ENCODE assay signal across 20 cellular contexts in genomic region chr12:122245553-122245952, GRCh38. TPM values are rescaled to one million over a fixed set of nuclear protein-coding genes. Genes with fewer than 3 reads are reported as not detected.
DNase-seq lines count a peak whose midpoint lies in the region; ATAC-seq lines count a peak whose summit lies in the region.
"Had no signal": no experiment of that assay in that cellular context is flagged by ENCODE, and none has a peak within 500 bp of the region (broad histone marks: within the 10 kb centered on the region; RNA-seq: fewer than 3 reads in every experiment).

No MANE protein-coding gene starts in this region.

- H3K36me3 Mint-ChIP-seq in T-helper 1 cell treated with Interleukin-12 subunit alpha and Interleukin-12 subunit beta and Interleukin-4 antibody, amounts not matched to agents 30 μg/mL and 1 μg/mL, for 36 hours (ENCODE audit: low read depth), result peaks cover 20% of the 10 kb centered on the region
- H3K36me3 Mint-ChIP-seq in stimulated activated naive CD8-positive, alpha-beta T cell treated with anti-CD3 and anti-CD28 coated beads, Interleukin-15, Interleukin-2, amounts not matched to agents 100 ng/mL and 50 ng/mL, for 24 hours (ENCODE audit: low read depth), result peaks cover 32% of the 10 kb centered on the region
- H3K36me3 Mint-ChIP-seq in activated T-helper 2 cell treated with anti-CD3 and anti-CD28 coated beads, Interferon-gamma antibody, Interleukin-2, Interleukin-4, amounts not matched to agents 10 μg/mL and 5 μg/mL and 100 μg/mL, durations not matched to agents 14 hours and 24 hours and 36 hours (ENCODE audit: low read depth), result peaks cover 29% of the 10 kb centered on the region

- ATAC-seq in stimulated activated naive CD8-positive, alpha-beta T cell treated with anti-CD3 and anti-CD28 coated beads, Interleukin-15, amount 100 ng/mL, for 72 hours, result no peak
- ATAC-seq: left lobe of liver; sciatic nerve; SK-N-SH treated with all-trans-retinoic acid at 6 μM for 48 hours; stimulated activated naive B cell treated with anti-CD40 and anti-IgM and Interleukin-4, amounts not matched to agents 10 μg/mL and 1 μg/mL and 100 μg/mL, for 72 hours had no signal

- intact Hi-C loops in activated T-helper 2 cell treated with anti-CD3 and anti-CD28 coated beads, Interferon-gamma antibody, Interleukin-2, Interleukin-4, amounts not matched to agents 10 μg/mL and 5 μg/mL and 100 μg/mL, durations not matched to agents 14 hours and 24 hours and 36 hours (cut with micrococcal nuclease), result loop anchor here (2.0 kb wide), 2 partner anchors 19 to 21 kb away; partner anchors contain the start of genes DIABLO and VPS33A

- DNase-seq in T-helper 1 cell, result no peak
- DNase-seq in stimulated activated naive CD8-positive, alpha-beta T cell treated with anti-CD3 and anti-CD28 coated beads, Interleukin-15, amount 100 ng/mL, for 72 hours, result no peak
- no peak for DNase-seq in activated T-helper 2 cell treated with anti-CD3 and anti-CD28 coated beads, Interferon-gamma antibody, Interleukin-2, Interleukin-4, amounts not matched to agents 10 μg/mL and 5 μg/mL and 100 μg/mL, durations not matched to agents 14 hours and 24 hours and 36 hours (ENCODE audit: low spot score)
- DNase-seq in Ammon's horn (ENCODE audit: low spot score), result no peak
- no peak for DNase-seq in NCI-H524 (lab: John Stamatoyannopoulos, UW)
- no peak for DNase-seq in hypothalamus (lab: John Stamatoyannopoulos, UW)
- DNase-seq: cerebellar nuclear complex; hippocampal formation; mesendoderm; NCI-H146; stimulated activated CD4-positive, alpha-beta T cell treated with anti-CD3 and anti-CD28 coated beads, Interleukin-4, amount 100 ng/mL, for 4 hours; stimulated activated naive B cell treated with anti-CD40 and anti-IgM and Interleukin-4, amounts not matched to agents 10 μg/mL and 1 μg/mL and 100 μg/mL, for 72 hours; T-helper 9 cell; testis had no signal

- no peaks in the 10 kb centered on the region for H3K27me3 Mint-ChIP-seq in T-helper 1 cell treated with Interleukin-12 subunit alpha and Interleukin-12 subunit beta and Interleukin-4 antibody, amounts not matched to agents 30 μg/mL and 1 μg/mL, for 36 hours (ENCODE audit: low read depth)
- H3K27me3 Mint-ChIP-seq in stimulated activated naive CD8-positive, alpha-beta T cell treated with anti-CD3 and anti-CD28 coated beads, Interleukin-15, Interleukin-2, amounts not matched to agents 100 ng/mL and 50 ng/mL, for 24 hours, result no peaks in the 10 kb centered on the region
- no peaks in the 10 kb centered on the region for H3K27me3 Mint-ChIP-seq in stimulated activated naive CD8-positive, alpha-beta T cell treated with anti-CD3 and anti-CD28 coated beads, Interleukin-15, amount 100 ng/mL, for 72 hours
- H3K27me3 Mint-ChIP-seq in activated T-helper 2 cell treated with anti-CD3 and anti-CD28 coated beads, Interferon-gamma antibody, Interleukin-2, Interleukin-4, amounts not matched to agents 10 μg/mL and 5 μg/mL and 100 μg/mL, durations not matched to agents 14 hours and 24 hours and 36 hours (ENCODE audit: low read depth), result no peaks in the 10 kb centered on the region
- H3K27me3 Mint-ChIP-seq: stimulated activated naive B cell treated with anti-CD40 and anti-IgM and Interleukin-4, amounts not matched to agents 10 μg/mL and 1 μg/mL and 100 μg/mL, for 72 hours had no signal

- no peaks in the 10 kb centered on the region for H3K9me3 Mint-ChIP-seq in T-helper 1 cell treated with Interleukin-12 subunit alpha and Interleukin-12 subunit beta and Interleukin-4 antibody, amounts not matched to agents 30 μg/mL and 1 μg/mL, for 36 hours
- no peaks in the 10 kb centered on the region for H3K9me3 Mint-ChIP-seq in stimulated activated naive CD8-positive, alpha-beta T cell treated with anti-CD3 and anti-CD28 coated beads, Interleukin-15, Interleukin-2, amounts not matched to agents 100 ng/mL and 50 ng/mL, for 24 hours
- H3K9me3 Mint-ChIP-seq in stimulated activated naive CD8-positive, alpha-beta T cell treated with anti-CD3 and anti-CD28 coated beads, Interleukin-15, amount 100 ng/mL, for 72 hours, result no peaks in the 10 kb centered on the region
- no peaks in the 10 kb centered on the region for H3K9me3 Mint-ChIP-seq in activated T-helper 2 cell treated with anti-CD3 and anti-CD28 coated beads, Interferon-gamma antibody, Interleukin-2, Interleukin-4, amounts not matched to agents 10 μg/mL and 5 μg/mL and 100 μg/mL, durations not matched to agents 14 hours and 24 hours and 36 hours
- H3K9me3 Mint-ChIP-seq: stimulated activated naive B cell treated with anti-CD40 and anti-IgM and Interleukin-4, amounts not matched to agents 10 μg/mL and 1 μg/mL and 100 μg/mL, for 72 hours had no signal

- peak overlapping the region; percentile 44 for H3K4me3 Mint-ChIP-seq in T-helper 1 cell treated with Interleukin-12 subunit alpha and Interleukin-12 subunit beta and Interleukin-4 antibody, amounts not matched to agents 30 μg/mL and 1 μg/mL, for 36 hours
- H3K4me3 Mint-ChIP-seq in stimulated activated naive CD8-positive, alpha-beta T cell treated with anti-CD3 and anti-CD28 coated beads, Interleukin-15, Interleukin-2, amounts not matched to agents 100 ng/mL and 50 ng/mL, for 24 hours, result peak overlapping the region; percentile 24
- no peak overlapping the region for H3K4me3 Mint-ChIP-seq in stimulated activated naive CD8-positive, alpha-beta T cell treated with anti-CD3 and anti-CD28 coated beads, Interleukin-15, amount 100 ng/mL, for 72 hours
- H3K4me3 Mint-ChIP-seq in activated T-helper 2 cell treated with anti-CD3 and anti-CD28 coated beads, Interferon-gamma antibody, Interleukin-2, Interleukin-4, amounts not matched to agents 10 μg/mL and 5 μg/mL and 100 μg/mL, durations not matched to agents 14 hours and 24 hours and 36 hours (ENCODE audit: low read depth), result no peak overlapping the region
- H3K4me3 Mint-ChIP-seq: stimulated activated naive B cell treated with anti-CD40 and anti-IgM and Interleukin-4, amounts not matched to agents 10 μg/mL and 1 μg/mL and 100 μg/mL, for 72 hours had no signal

- H3K27ac Mint-ChIP-seq in T-helper 1 cell treated with Interleukin-12 subunit alpha and Interleukin-12 subunit beta and Interleukin-4 antibody, amounts not matched to agents 30 μg/mL and 1 μg/mL, for 36 hours, result peak overlapping the region; percentile 68
- H3K27ac Mint-ChIP-seq in stimulated activated naive CD8-positive, alpha-beta T cell treated with anti-CD3 and anti-CD28 coated beads, Interleukin-15, Interleukin-2, amounts not matched to agents 100 ng/mL and 50 ng/mL, for 24 hours, result peak overlapping the region; percentile 6
- H3K27ac Mint-ChIP-seq in stimulated activated naive CD8-positive, alpha-beta T cell treated with anti-CD3 and anti-CD28 coated beads, Interleukin-15, amount 100 ng/mL, for 72 hours, result no peak overlapping the region
- peak overlapping the region; percentile 82 for H3K27ac Mint-ChIP-seq in activated T-helper 2 cell treated with anti-CD3 and anti-CD28 coated beads, Interferon-gamma antibody, Interleukin-2, Interleukin-4, amounts not matched to agents 10 μg/mL and 5 μg/mL and 100 μg/mL, durations not matched to agents 14 hours and 24 hours and 36 hours
- H3K27ac Mint-ChIP-seq: stimulated activated naive B cell treated with anti-CD40 and anti-IgM and Interleukin-4, amounts not matched to agents 10 μg/mL and 1 μg/mL and 100 μg/mL, for 72 hours had no signal

- peaks cover 16% of the 10 kb centered on the region for H3K4me1 Mint-ChIP-seq in T-helper 1 cell treated with Interleukin-12 subunit alpha and Interleukin-12 subunit beta and Interleukin-4 antibody, amounts not matched to agents 30 μg/mL and 1 μg/mL, for 36 hours (ENCODE audit: low read depth)
- peaks cover 21% of the 10 kb centered on the region for H3K4me1 Mint-ChIP-seq in stimulated activated naive CD8-positive, alpha-beta T cell treated with anti-CD3 and anti-CD28 coated beads, Interleukin-15, Interleukin-2, amounts not matched to agents 100 ng/mL and 50 ng/mL, for 24 hours (ENCODE audit: low read depth)
- H3K4me1 Mint-ChIP-seq in stimulated activated naive CD8-positive, alpha-beta T cell treated with anti-CD3 and anti-CD28 coated beads, Interleukin-15, amount 100 ng/mL, for 72 hours, result peaks cover 15% of the 10 kb centered on the region
- peaks cover 18% of the 10 kb centered on the region for H3K4me1 Mint-ChIP-seq in activated T-helper 2 cell treated with anti-CD3 and anti-CD28 coated beads, Interferon-gamma antibody, Interleukin-2, Interleukin-4, amounts not matched to agents 10 μg/mL and 5 μg/mL and 100 μg/mL, durations not matched to agents 14 hours and 24 hours and 36 hours (ENCODE audit: low read depth)

RNA-seq across cellular contexts. Expression of gene DIABLO, which starts 19.7 kb away (rescaled TPM):
- total RNA-seq in activated T-helper 2 cell treated with anti-CD3 and anti-CD28 coated beads, Interferon-gamma antibody, Interleukin-2, Interleukin-4, amounts not matched to agents 10 μg/mL and 5 μg/mL and 100 μg/mL, durations not matched to agents 14 hours and 24 hours and 36 hours, result 54.7 and 56.5 TPM in 2 replicates

RNA-seq across cellular contexts. Expression of gene VPS33A, which starts 20.7 kb away (rescaled TPM):
- 25.3 and 26.8 TPM in 2 replicates for total RNA-seq in activated T-helper 2 cell treated with anti-CD3 and anti-CD28 coated beads, Interferon-gamma antibody, Interleukin-2, Interleukin-4, amounts not matched to agents 10 μg/mL and 5 μg/mL and 100 μg/mL, durations not matched to agents 14 hours and 24 hours and 36 hours

RNA-seq across cellular contexts. Expression of gene B3GNT4, which starts 42.0 kb away (rescaled TPM):
- total RNA-seq in activated T-helper 2 cell treated with anti-CD3 and anti-CD28 coated beads, Interferon-gamma antibody, Interleukin-2, Interleukin-4, amounts not matched to agents 10 μg/mL and 5 μg/mL and 100 μg/mL, durations not matched to agents 14 hours and 24 hours and 36 hours, result 1.0 and 1.6 TPM in 2 replicates
- total RNA-seq: left lobe of liver, LHCN-M2, sciatic nerve had no signal

Comparison
In these comparisons a context has a peak if more than half of its experiments do, and no peak if none do; other contexts are left out.
1. H3K27ac Mint-ChIP-seq: peak in T-helper 1 cell treated with Interleukin-12 subunit alpha and Interleukin-12 subunit beta and Interleukin-4 antibody, amounts not matched to agents 30 μg/mL and 1 μg/mL, for 36 hours (single experiment), stimulated activated naive CD8-positive, alpha-beta T cell treated with anti-CD3 and anti-CD28 coated beads, Interleukin-15, Interleukin-2, amounts not matched to agents 100 ng/mL and 50 ng/mL, for 24 hours (single experiment) and activated T-helper 2 cell treated with anti-CD3 and anti-CD28 coated beads, Interferon-gamma antibody, Interleukin-2, Interleukin-4, amounts not matched to agents 10 μg/mL and 5 μg/mL and 100 μg/mL, durations not matched to agents 14 hours and 24 hours and 36 hours (single experiment); none in stimulated activated naive CD8-positive, alpha-beta T cell treated with anti-CD3 and anti-CD28 coated beads, Interleukin-15, amount 100 ng/mL, for 72 hours (0 of 2).
2. H3K4me3 Mint-ChIP-seq: peak in T-helper 1 cell treated with Interleukin-12 subunit alpha and Interleukin-12 subunit beta and Interleukin-4 antibody, amounts not matched to agents 30 μg/mL and 1 μg/mL, for 36 hours (single experiment) and stimulated activated naive CD8-positive, alpha-beta T cell treated with anti-CD3 and anti-CD28 coated beads, Interleukin-15, Interleukin-2, amounts not matched to agents 100 ng/mL and 50 ng/mL, for 24 hours (single experiment); none in stimulated activated naive CD8-positive, alpha-beta T cell treated with anti-CD3 and anti-CD28 coated beads, Interleukin-15, amount 100 ng/mL, for 72 hours (0 of 2) and activated T-helper 2 cell treated with anti-CD3 and anti-CD28 coated beads, Interferon-gamma antibody, Interleukin-2, Interleukin-4, amounts not matched to agents 10 μg/mL and 5 μg/mL and 100 μg/mL, durations not matched to agents 14 hours and 24 hours and 36 hours (single experiment).